Comparison of ENCODE assay signal across 8 cellular contexts in the genomic region with DNA sequence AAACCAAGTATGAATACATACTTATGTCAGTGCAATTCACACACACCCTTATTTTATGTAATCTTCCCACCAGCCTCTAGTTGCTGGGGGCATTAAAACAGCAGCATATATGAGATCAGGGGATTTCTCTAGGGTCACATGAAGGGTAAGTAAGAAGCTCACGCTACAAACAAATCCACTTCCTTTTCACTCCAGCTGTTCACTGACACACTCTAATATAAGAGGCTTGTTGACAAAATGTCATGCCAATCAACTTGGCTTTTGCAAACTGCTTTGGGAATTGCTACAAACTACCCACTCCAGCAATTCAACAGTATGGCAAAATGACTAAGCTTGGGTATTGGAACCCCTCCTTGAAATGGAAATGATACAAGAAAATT. TPM values are rescaled to one million over a fixed set of nuclear protein-coding genes. Genes with fewer than 3 reads are reported as not detected.
A peak's percentile ranks its signal among the peaks of the same experiment; 100 is the strongest.
DNase-seq lines count a peak whose midpoint lies in the region; ATAC-seq and TF ChIP-seq lines count a peak whose summit lies in the region.

No MANE protein-coding gene starts in this region.

- TF ChIP-seq CTCF in thyroid gland (IDR thresholded peaks at IDR 0.05) = no peak

- WGBS in thyroid gland, 2 donors = 29 to 30% methylated on average over 1 of the region's 1 CpG

- intact Hi-C loops in left colon (cut with DNase I, micrococcal nuclease) (no loop called here), thyroid gland (cut with DNase I) (no loop called here)

- no peak overlapping the region for H3K27ac ChIP-seq in thyroid gland

- DNase-seq in NCI-H2107 treated with DMSO at 0.1 percent for 48 hours (lab: John Stamatoyannopoulos, UW; ENCODE audit: unreplicated experiment) (peak; percentile 33), NCI-H2107 (lab: John Stamatoyannopoulos, UW) (no peak), NCI-H2227 treated with DMSO at 0.1 percent for 48 hours (lab: John Stamatoyannopoulos, UW) (peak; percentile 32), left colon (no peak), thyroid gland (no peak), SHP77 treated with DMSO at 0.1 percent for 48 hours (lab: John Stamatoyannopoulos, UW) (no peak), OCI-M2 (lab: John Stamatoyannopoulos, UW; ENCODE audit: unreplicated experiment) (no peak)

- H3K27me3 ChIP-seq in thyroid gland = no peaks in the 10 kb centered on the region

- TF ChIP-seq POLR2A in thyroid gland (IDR thresholded peaks at IDR 0.05) = no peak

- ATAC-seq in HG02678 (IDR thresholded peaks at IDR 0.05; ENCODE audit: unreplicated experiment) (peak; percentile 95), left colon (peak; percentile 66)

- H3K4me3 ChIP-seq in thyroid gland (replicated peaks in 1 of 3) = no peak overlapping the region

- H3K4me1 ChIP-seq in thyroid gland = peaks cover 13 to 47% of the 10 kb centered on the region in 2 donors

- H3K36me3 ChIP-seq in thyroid gland = no peaks in the 10 kb centered on the region

- H3K9me3 ChIP-seq in thyroid gland = no peaks in the 10 kb centered on the region

RNA-seq across cellular contexts. Expression of a gene that starts 10.3 kb away (rescaled TPM):
- total RNA-seq in left colon (10 to 100 TPM; 46.4 to 51.7 TPM), thyroid gland (100 to 1,000 TPM in 1 of 4 donors, 10 to 100 TPM in 3; 91.0 to 109 (median 97.9) TPM)

RNA-seq across cellular contexts. Expression of a gene that starts 57.0 kb away (rescaled TPM):
- total RNA-seq in left colon (not detected), thyroid gland (not detected)

Comparison
In these comparisons a context has a peak if more than half of its experiments do, and no peak if none do; other contexts are left out.
1. DNase-seq: peak in NCI-H2107 treated with DMSO at 0.1 percent for 48 hours (single experiment) and NCI-H2227 treated with DMSO at 0.1 percent for 48 hours (single experiment); none in NCI-H2107 (single experiment), left colon (0 of 2), thyroid gland (0 of 2), SHP77 treated with DMSO at 0.1 percent for 48 hours (single experiment) and OCI-M2 (single experiment).